1 cellular context compared by ENCODE assay signal in the genomic region with DNA sequence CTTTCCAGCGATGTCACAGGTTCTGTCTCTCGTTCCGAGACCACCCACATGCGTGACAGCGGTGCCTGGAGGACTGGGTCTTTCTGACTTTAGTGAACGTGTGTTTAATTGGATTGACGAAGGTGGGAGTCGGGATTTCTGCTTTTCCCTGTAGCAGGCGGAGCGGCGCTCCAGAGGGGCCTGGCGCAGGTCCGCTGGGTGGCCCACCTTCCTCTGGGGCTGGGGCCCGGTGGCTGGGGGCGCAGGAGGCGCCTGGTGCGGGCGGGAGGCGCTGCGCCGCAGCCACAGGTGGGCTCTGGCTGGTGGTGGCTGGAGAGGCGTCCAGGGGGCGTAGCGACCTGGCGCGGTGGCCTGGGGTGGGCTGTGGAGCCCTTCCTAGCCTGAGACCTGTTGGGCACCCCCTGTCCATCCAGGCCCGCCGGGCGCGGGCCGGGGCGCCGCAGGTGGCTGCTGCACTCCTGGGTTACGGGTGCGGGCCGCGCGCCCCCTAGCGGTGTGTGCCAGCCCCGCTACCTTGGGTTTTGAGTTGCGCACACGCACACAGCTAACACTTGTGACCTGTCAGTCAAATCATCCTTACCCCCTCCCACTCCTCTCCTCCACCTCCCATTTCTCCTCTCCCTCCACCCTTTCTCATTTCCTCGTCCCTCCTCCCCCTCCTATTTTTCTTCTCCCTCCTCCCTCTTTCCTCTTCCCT.
TF ChIP-seq lines count a peak whose summit lies in the region.

No MANE protein-coding gene starts in this region.

TF ChIP-seq in IMR-90, 13 proteins besides CTCF, POLR2A, EP300 and RAD21:
- no peak for TF ChIP-seq CEBPB (IDR thresholded peaks at IDR 0.05; ENCODE audit: low read depth, low read length)
- TF ChIP-seq MAFK (IDR thresholded peaks at IDR 0.05; ENCODE audit: low read depth, low read length) = no peak
- TF ChIP-seq BHLHE40 (IDR thresholded peaks at IDR 0.05; ENCODE audit: low read depth, low read length) = no peak
- no peak for TF ChIP-seq RCOR1 (IDR thresholded peaks at IDR 0.05; ENCODE audit: insufficient replicate concordance, low read length)
- no peak for TF ChIP-seq FOS (IDR thresholded peaks at IDR 0.05; ENCODE audit: low read depth, low read length)
- peak; percentile 45 for TF ChIP-seq SMC3 (IDR thresholded peaks at IDR 0.05; ENCODE audit: low read depth, low read length)
- no peak; the same call in 1 of the 2 replicates for TF ChIP-seq MXI1 (IDR thresholded peaks at IDR 0.05; ENCODE audit: borderline replicate concordance, low read depth, low read length)
- TF ChIP-seq, protein P1, sequence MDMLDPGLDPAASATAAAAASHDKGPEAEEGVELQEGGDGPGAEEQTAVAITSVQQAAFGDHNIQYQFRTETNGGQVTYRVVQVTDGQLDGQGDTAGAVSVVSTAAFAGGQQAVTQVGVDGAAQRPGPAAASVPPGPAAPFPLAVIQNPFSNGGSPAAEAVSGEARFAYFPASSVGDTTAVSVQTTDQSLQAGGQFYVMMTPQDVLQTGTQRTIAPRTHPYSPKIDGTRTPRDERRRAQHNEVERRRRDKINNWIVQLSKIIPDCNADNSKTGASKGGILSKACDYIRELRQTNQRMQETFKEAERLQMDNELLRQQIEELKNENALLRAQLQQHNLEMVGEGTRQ (IDR thresholded peaks at IDR 0.05; ENCODE audit: low read depth, low read length) = no peak
- TF ChIP-seq MAZ (IDR thresholded peaks at IDR 0.05; ENCODE audit: borderline replicate concordance, low read depth, low read length) = peak; percentile 74; the same call in 1 of the 2 replicates
TF ChIP-seq in IMR-90: peak in this region for 2.
